ENCODE assay signal across 19 cellular contexts in the genomic region with DNA sequence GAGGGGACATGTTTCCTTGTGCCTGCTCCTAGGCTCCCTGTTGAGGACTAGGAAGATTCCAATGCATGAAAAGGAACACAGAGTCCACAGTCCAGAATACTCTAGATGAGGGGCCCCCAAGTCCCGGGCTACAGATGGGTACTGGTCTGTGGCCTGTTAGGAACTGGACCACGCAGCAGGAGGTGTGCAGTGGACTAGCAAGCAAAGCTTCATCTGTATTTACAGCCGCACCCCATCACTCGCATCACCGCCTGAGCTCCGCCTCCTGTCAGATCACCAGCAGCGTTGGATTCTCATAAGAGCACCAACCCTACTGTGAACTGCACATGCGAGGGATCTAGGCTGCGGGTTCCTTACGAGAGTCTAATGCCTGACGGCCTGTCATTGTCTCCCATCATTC.
"Had no signal": no experiment of that assay in that cellular context is flagged by ENCODE, and none has a peak within 500 bp of the region (broad histone marks: within the 10 kb centered on the region; RNA-seq: fewer than 3 reads in every experiment).

No MANE protein-coding gene starts in this region.

- H3K36me3 ChIP-seq: breast epithelium had no signal

- H3K27ac Mint-ChIP-seq: nephron progenitor cell had no signal

- H3K4me3 ChIP-seq: esophagus squamous epithelium, thyroid gland had no signal

- H3K27me3 ChIP-seq: breast epithelium, esophagus squamous epithelium, thyroid gland had no signal

- H3K4me3 Mint-ChIP-seq: activated naive CD4-positive, alpha-beta T cell treated with anti-CD3 and anti-CD28 coated beads, Interleukin-2, amount 50 U/mL, for 24 hours; nephron progenitor cell had no signal

- H3K9me3 ChIP-seq: breast epithelium, esophagus squamous epithelium, thyroid gland had no signal

- H3K27me3 Mint-ChIP-seq: activated naive CD4-positive, alpha-beta T cell treated with anti-CD3 and anti-CD28 coated beads, Interleukin-2, amount 50 U/mL, for 24 hours had no signal

- H3K27ac ChIP-seq: breast epithelium, esophagus squamous epithelium, thyroid gland had no signal

- H3K4me1 Mint-ChIP-seq: nephron progenitor cell had no signal

- DNase-seq: activated CD4-positive, alpha-beta T cell treated with anti-CD3 and anti-CD28 coated beads, Interleukin-2, amount 50 U/mL, for 48 hours; activated effector memory CD4-positive, alpha-beta T cell treated with anti-CD3 and anti-CD28 coated beads, Interleukin-2, amount 50 U/mL, for 16 hours; activated T-cell treated with anti-CD3 and anti-CD28 coated beads, Interleukin-2, amount 50 U/mL, for 48 hours; effector memory CD4-positive, alpha-beta T cell; esophagus squamous epithelium; kidney glomerular epithelial cell; mesenchymal stem cell; nephron progenitor cell; retina; stimulated activated CD4-positive, alpha-beta T cell treated with anti-CD3 and anti-CD28 coated beads, Interleukin-12 subunit alpha, Interleukin-12 subunit beta, amount 100 ng/mL, for 4 hours; stimulated activated CD4-positive, alpha-beta T cell treated with anti-CD3 and anti-CD28 coated beads, Interleukin-1b, Interleukin-23, amount 100 ng/mL, for 48 hours; stimulated activated CD8-positive, alpha-beta memory T cell treated with anti-CD3 and anti-CD28 coated beads, Interleukin-4, amount 100 ng/mL, for 48 hours; stimulated activated naive CD4-positive, alpha-beta T cell treated with Interleukin-2 at 50 U/mL for 16 hours; T-helper 1 cell; T1000; thyroid gland had no signal

- H3K9me3 Mint-ChIP-seq: activated naive CD4-positive, alpha-beta T cell treated with anti-CD3 and anti-CD28 coated beads, Interleukin-2, amount 50 U/mL, for 24 hours; immature natural killer cell; nephron progenitor cell had no signal
